Comparison of ENCODE assay signal across 25 cellular contexts in genomic region chr1:162135271-162135775, GRCh38.
A peak's percentile ranks its signal among the peaks of the same experiment; 100 is the strongest.
DNase-seq lines count a peak whose midpoint lies in the region; ATAC-seq and TF ChIP-seq lines count a peak whose summit lies in the region.
"Had no signal": no experiment of that assay in that cellular context is flagged by ENCODE, and none has a peak within 500 bp of the region (broad histone marks: within the 10 kb centered on the region; RNA-seq: fewer than 3 reads in every experiment).

No MANE protein-coding gene starts in this region.

- H3K4me1 Mint-ChIP-seq in GM23338, result peaks cover 50% of the 10 kb centered on the region

- H3K4me3 ChIP-seq in PC-9 (no peak overlapping the region), esophagus muscularis mucosa (no peak overlapping the region), gastrocnemius medialis (no peak overlapping the region), GM23338 (no peak overlapping the region)
- H3K4me3 ChIP-seq: GM12878, HAP-1, Peyer's patch, SK-N-MC had no signal

- CTCF ChIA-PET in PC-9 (lab: Charles Lee), result no interaction called here

- H3K27me3 ChIP-seq in PC-9 (ENCODE audit: insufficient read depth, low read depth) (no peaks in the 10 kb centered on the region), esophagus muscularis mucosa (no peaks in the 10 kb centered on the region), gastrocnemius medialis (no peaks in the 10 kb centered on the region), GM23338 (ENCODE audit: insufficient read depth) (no peaks in the 10 kb centered on the region)
- H3K27me3 ChIP-seq: Peyer's patch had no signal

- H3K9me2 ChIP-seq in PC-9 (ENCODE audit: insufficient read depth), result peaks cover 3% of the 10 kb centered on the region; the same call in 1 of the 2 replicates
- H3K9me2 ChIP-seq in GM23338 (ENCODE audit: insufficient read depth), result no peaks in the 10 kb centered on the region

- H3K4me2 ChIP-seq in PC-9, result 0 out of 2 replicates have a peak overlapping the region, but pooled peaks have one; percentile 71
- no peak overlapping the region for H3K4me2 ChIP-seq in GM23338

- peak overlapping the region; percentile 96 for H3K27ac ChIP-seq in PC-9
- H3K27ac ChIP-seq in esophagus muscularis mucosa (replicated peaks in 1 of 4), result no peak overlapping the region
- H3K27ac ChIP-seq in gastrocnemius medialis, result no peak overlapping the region
- no peak overlapping the region for H3K27ac ChIP-seq in GM23338 (ENCODE audit: low read depth)
- H3K27ac ChIP-seq: 22Rv1, Peyer's patch, SK-N-MC had no signal

- peaks cover 98% of the 10 kb centered on the region for H3K79me2 ChIP-seq in PC-9 (ENCODE audit: low read depth)
- H3K79me2 ChIP-seq in GM23338 (replicated peaks; ENCODE audit: insufficient read depth), result peaks cover 57% of the 10 kb centered on the region

- TF ChIP-seq CTCF in PC-9 (conservative IDR thresholded peaks at IDR 0.05), result no peak
- TF ChIP-seq CTCF in esophagus muscularis mucosa (IDR thresholded peaks at IDR 0.05), result no peak
- no peak for TF ChIP-seq CTCF in gastrocnemius medialis (IDR thresholded peaks at IDR 0.05 in 4 of 5, conservative IDR thresholded peaks at IDR 0.05 in 1 of 5)
- no peak for TF ChIP-seq CTCF in GM23338 (conservative IDR thresholded peaks at IDR 0.05; ENCODE audit: low read depth in 2 of 2)

- TF ChIP-seq EP300 in esophagus muscularis mucosa (IDR thresholded peaks at IDR 0.05), result no peak

- peaks cover 38% of the 10 kb centered on the region for H3F3A ChIP-seq in PC-9 (ENCODE audit: insufficient read depth, low read depth)
- no peaks in the 10 kb centered on the region for H3F3A ChIP-seq in GM23338 (replicated peaks; ENCODE audit: low read depth)

- in situ Hi-C loops in gastrocnemius medialis (cut with MboI; ENCODE audit: low sequenced_read_pairs in 4 of 4), result no loop called here

- H3K4me1 ChIP-seq in PC-9 (replicated peaks; ENCODE audit: insufficient read depth) (peaks cover 77% of the 10 kb centered on the region), esophagus muscularis mucosa (peaks cover 20 to 33% (median 27%) of the 10 kb centered on the region in 4 donors), gastrocnemius medialis (peaks cover 5% of the 10 kb centered on the region in 2 donors), GM23338 (ENCODE audit: insufficient read depth) (peaks cover 29% of the 10 kb centered on the region)
- H3K4me1 ChIP-seq: HAP-1 had no signal

- WGBS in esophagus muscularis mucosa, result 87% methylated on average over 4 of the region's 4 CpGs

- DNase-seq in DMS 273 (lab: John Stamatoyannopoulos, UW; ENCODE audit: unreplicated experiment) (peak; percentile 56), DMS 273 treated with DMSO at 0.1 percent for 48 hours (lab: John Stamatoyannopoulos, UW) (no peak), PC-9 (no peak), esophagus muscularis mucosa (ENCODE audit: extremely low spot score) (peak; percentile 81), gastrocnemius medialis (no peak), islet precursor cell (no peak), GM23338 (ENCODE audit: low spot score) (no peak)
- DNase-seq: ACHN, Calu3, DMS53, GOT3, HFFc6, IMR-90, KG1, MM.1S, NCI-H2029, NCI-H226, NCI-H510A treated with DMSO at 0.1 percent for 48 hours, Peyer's patch, SHP77 treated with DMSO at 0.1 percent for 48 hours, SW 1271 had no signal

- POLR2A ChIA-PET in PC-9 (lab: Charles Lee; ENCODE audit: unreplicated experiment), result no interaction called here

- no peak for TF ChIP-seq POLR2A in esophagus muscularis mucosa (IDR thresholded peaks at IDR 0.05; ENCODE audit: low read depth)
- no peak for TF ChIP-seq POLR2A in gastrocnemius medialis (IDR thresholded peaks at IDR 0.05)

- no peak overlapping the region for H2AFZ ChIP-seq in PC-9
- H2AFZ ChIP-seq in GM23338, result no peak overlapping the region

- H3K27ac Mint-ChIP-seq in GM23338, result no peak overlapping the region; the same call in 1 of the 2 replicates
- H3K27ac Mint-ChIP-seq: HFFc6 had no signal

- H3K9me3 ChIP-seq in PC-9 (ENCODE audit: insufficient read depth, low read depth) (no peaks in the 10 kb centered on the region), esophagus muscularis mucosa (no peaks in the 10 kb centered on the region), gastrocnemius medialis (no peaks in the 10 kb centered on the region)
- H3K9me3 ChIP-seq: HAP-1, Peyer's patch had no signal

- ATAC-seq in gastrocnemius medialis, result no peak
- no peak for ATAC-seq in GM23338
- ATAC-seq: GM12878 had no signal

- H3K36me3 ChIP-seq in PC-9 (ENCODE audit: low read depth) (peaks cover 14% of the 10 kb centered on the region; the same call in 1 of the 2 replicates), esophagus muscularis mucosa (no peaks in the 10 kb centered on the region), gastrocnemius medialis (no peaks in the 10 kb centered on the region), GM23338 (ENCODE audit: insufficient read depth) (no peaks in the 10 kb centered on the region)
- H3K36me3 ChIP-seq: HAP-1, Peyer's patch had no signal

- intact Hi-C loops in PC-9 (cut with micrococcal nuclease; ENCODE audit: unreplicated experiment), result loop anchor here (5.0 kb wide), 1 partner anchor 237 kb away; no protein-coding TSS in a partner anchor
- intact Hi-C loops in esophagus muscularis mucosa (cut with DNase I), result no loop called here
- intact Hi-C loops in gastrocnemius medialis (cut with DNase I; ENCODE audit: low total_unique reads), result no loop called here

- H3K4me3 Mint-ChIP-seq in GM23338, result no peak overlapping the region
- H3K4me3 Mint-ChIP-seq: HFFc6 had no signal

- peaks cover 11% of the 10 kb centered on the region for H3K27me3 Mint-ChIP-seq in GM23338 (ENCODE audit: insufficient read depth, low read depth, poor library complexity)

- no peaks in the 10 kb centered on the region for H3K36me3 Mint-ChIP-seq in GM23338 (ENCODE audit: low read depth)

- H4K20me1 ChIP-seq in PC-9 (ENCODE audit: insufficient read depth) (no peaks in the 10 kb centered on the region), GM23338 (replicated peaks; ENCODE audit: insufficient read depth) (0 out of 2 replicates have a peak, but pooled peaks cover 7% of the 10 kb centered on the region)

- H3K9me3 Mint-ChIP-seq in GM23338, result no peaks in the 10 kb centered on the region
- H3K9me3 Mint-ChIP-seq: HFFc6 had no signal

- BruUV-seq in PC-9 (replicated peaks; lab: Mats Ljungman, UMichigan), result no TSS peak

TF ChIP-seq in GM23338, 12 proteins besides CTCF, POLR2A, EP300 and RAD21 (continues in another document):
- TF ChIP-seq CREB1 (CRISPR knock-in tag; IDR thresholded peaks at IDR 0.05; ENCODE audit: low read depth) (no peak), ZNF114 (CRISPR knock-in tag; IDR thresholded peaks at IDR 0.05) (no peak), EZH2phosphoT487 (IDR thresholded peaks at IDR 0.05; ENCODE audit: unreplicated experiment) (no peak), ZNF462 (CRISPR knock-in tag; IDR thresholded peaks at IDR 0.05) (no peak), STAT1 (IDR thresholded peaks at IDR 0.05; ENCODE audit: unreplicated experiment) (no peak)

Comparison
In these comparisons a context has a peak if more than half of its experiments do, and no peak if none do; other contexts are left out.
1. DNase-seq: peak in DMS 273 (single experiment) and esophagus muscularis mucosa (single experiment); none in DMS 273 treated with DMSO at 0.1 percent for 48 hours (single experiment), PC-9 (0 of 2), gastrocnemius medialis (0 of 2), islet precursor cell (single experiment) and GM23338 (single experiment).